In the genomic region with DNA sequence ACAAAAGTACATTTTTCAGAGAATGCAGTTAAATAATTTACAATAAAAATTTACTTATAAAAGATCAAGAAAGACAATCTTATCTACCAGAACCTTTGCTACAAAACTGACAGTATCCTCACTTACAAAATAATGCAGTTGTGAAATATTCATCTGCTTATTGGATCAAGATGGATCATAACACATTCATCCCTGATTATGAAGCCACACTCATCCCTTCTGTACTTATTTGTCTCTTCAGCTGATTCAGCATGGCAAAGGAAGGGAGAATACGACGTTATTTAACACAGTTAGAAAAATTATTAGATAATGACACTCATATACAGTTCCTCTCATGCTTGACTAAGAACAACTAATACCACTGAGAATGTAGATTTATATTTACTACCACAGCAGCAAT, we compare ENCODE assay signal across 21 cellular contexts.
"Had no signal": no experiment of that assay in that cellular context is flagged by ENCODE, and none has a peak within 500 bp of the region (broad histone marks: within the 10 kb centered on the region; RNA-seq: fewer than 3 reads in every experiment).

No MANE protein-coding gene starts in this region.

- ATAC-seq: foreskin keratinocyte; left cardiac atrium; lower lobe of right lung; naive thymus-derived CD4-positive, alpha-beta T cell; right lobe of liver had no signal

- DNase-seq: colonic mucosa; effector CD4-positive, alpha-beta T cell; endodermal cell; erythroblast; foreskin keratinocyte; immature natural killer cell; kidney; left cardiac atrium; left ventricle myocardium inferior; lower lobe of right lung; naive thymus-derived CD4-positive, alpha-beta T cell; psoas muscle; retina; right lobe of liver; stimulated activated naive CD4-positive, alpha-beta T cell; stomach; substantia nigra; transverse colon had no signal

- H3K27ac ChIP-seq: colonic mucosa, foreskin keratinocyte, left ventricle myocardium inferior, lower lobe of right lung, neutrophil, psoas muscle, right lobe of liver, stomach, thoracic aorta, transverse colon had no signal

- H3K27me3 ChIP-seq: colonic mucosa, foreskin keratinocyte, neutrophil, right lobe of liver, stomach, transverse colon had no signal

- H3K36me3 ChIP-seq: colonic mucosa, left ventricle myocardium inferior, lower lobe of right lung, neutrophil, right lobe of liver, stomach, thoracic aorta, transverse colon had no signal

- H3K4me3 ChIP-seq: colonic mucosa, left ventricle myocardium inferior, lower lobe of right lung, psoas muscle, right lobe of liver, stomach, thoracic aorta, transverse colon had no signal

- H3K9me3 ChIP-seq: colonic mucosa, lower lobe of right lung, neutrophil, psoas muscle, right lobe of liver, thoracic aorta, transverse colon had no signal

- FAIRE-seq: endothelial cell of umbilical vein, kidney had no signal

- H3K4me1 ChIP-seq: colonic mucosa, foreskin keratinocyte, right lobe of liver, stomach, transverse colon had no signal
